1 cellular context compared by ENCODE assay signal in genomic region chr19:35856546-35857149, GRCh38.
TF ChIP-seq lines count a peak whose summit lies in the region.

Gene KIRREL2, plus strand, starts transcription at chr19:35856911. Its CDS starts 209 bp downstream, at chr19:35857120.

TF ChIP-seq in GM12878, 131 proteins besides CTCF, POLR2A, EP300 and RAD21 (continued from another document):
- TF ChIP-seq, protein P1, sequence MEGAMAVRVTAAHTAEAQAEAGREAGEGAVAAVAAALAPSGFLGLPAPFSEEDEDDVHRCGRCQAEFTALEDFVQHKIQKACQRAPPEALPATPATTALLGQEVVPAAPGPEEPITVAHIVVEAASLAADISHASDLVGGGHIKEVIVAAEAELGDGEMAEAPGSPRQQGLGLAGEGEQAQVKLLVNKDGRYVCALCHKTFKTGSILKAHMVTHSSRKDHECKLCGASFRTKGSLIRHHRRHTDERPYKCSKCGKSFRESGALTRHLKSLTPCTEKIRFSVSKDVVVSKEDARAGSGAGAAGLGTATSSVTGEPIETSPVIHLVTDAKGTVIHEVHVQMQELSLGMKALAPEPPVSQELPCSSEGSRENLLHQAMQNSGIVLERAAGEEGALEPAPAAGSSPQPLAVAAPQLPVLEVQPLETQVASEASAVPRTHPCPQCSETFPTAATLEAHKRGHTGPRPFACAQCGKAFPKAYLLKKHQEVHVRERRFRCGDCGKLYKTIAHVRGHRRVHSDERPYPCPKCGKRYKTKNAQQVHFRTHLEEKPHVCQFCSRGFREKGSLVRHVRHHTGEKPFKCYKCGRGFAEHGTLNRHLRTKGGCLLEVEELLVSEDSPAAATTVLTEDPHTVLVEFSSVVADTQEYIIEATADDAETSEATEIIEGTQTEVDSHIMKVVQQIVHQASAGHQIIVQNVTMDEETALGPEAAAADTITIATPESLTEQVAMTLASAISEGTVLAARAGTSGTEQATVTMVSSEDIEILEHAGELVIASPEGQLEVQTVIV (IDR thresholded peaks at IDR 0.05; ENCODE audit: borderline replicate concordance, partially characterized antibody), result no peak
- TF ChIP-seq, protein P2, sequence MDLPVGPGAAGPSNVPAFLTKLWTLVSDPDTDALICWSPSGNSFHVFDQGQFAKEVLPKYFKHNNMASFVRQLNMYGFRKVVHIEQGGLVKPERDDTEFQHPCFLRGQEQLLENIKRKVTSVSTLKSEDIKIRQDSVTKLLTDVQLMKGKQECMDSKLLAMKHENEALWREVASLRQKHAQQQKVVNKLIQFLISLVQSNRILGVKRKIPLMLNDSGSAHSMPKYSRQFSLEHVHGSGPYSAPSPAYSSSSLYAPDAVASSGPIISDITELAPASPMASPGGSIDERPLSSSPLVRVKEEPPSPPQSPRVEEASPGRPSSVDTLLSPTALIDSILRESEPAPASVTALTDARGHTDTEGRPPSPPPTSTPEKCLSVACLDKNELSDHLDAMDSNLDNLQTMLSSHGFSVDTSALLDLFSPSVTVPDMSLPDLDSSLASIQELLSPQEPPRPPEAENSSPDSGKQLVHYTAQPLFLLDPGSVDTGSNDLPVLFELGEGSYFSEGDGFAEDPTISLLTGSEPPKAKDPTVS (IDR thresholded peaks at IDR 0.05; ENCODE audit: low read depth, low read length), result no peak
